Comparison of ENCODE assay signal across 19 cellular contexts in genomic region chr1:223175633-223176032, GRCh38. TPM values are rescaled to one million over a fixed set of nuclear protein-coding genes. Genes with fewer than 3 reads are reported as not detected.
DNase-seq lines count a peak whose midpoint lies in the region; ATAC-seq, FAIRE-seq and TF ChIP-seq lines count a peak whose summit lies in the region.
"Had no signal": no experiment of that assay in that cellular context is flagged by ENCODE, and none has a peak within 500 bp of the region (broad histone marks: within the 10 kb centered on the region; RNA-seq: fewer than 3 reads in every experiment).

No MANE protein-coding gene starts in this region.

- H3K36me3 Mint-ChIP-seq in naive thymus-derived CD4-positive, alpha-beta T cell = no peaks in the 10 kb centered on the region

- peaks cover 12 to 59% (median 14%) of the 10 kb centered on the region in 3 donors for H3K4me1 ChIP-seq in esophagus squamous epithelium
- peaks cover 0 to 6% of the 10 kb centered on the region in 2 donors for H3K4me1 ChIP-seq in naive thymus-derived CD4-positive, alpha-beta T cell (ENCODE audit: control insufficient read depth in 2 of 2, insufficient read depth in 2 of 2, low read length in 2 of 2)
- H3K4me1 ChIP-seq in GM23248 (ENCODE audit: insufficient read depth) = peaks cover 6% of the 10 kb centered on the region

- H3K79me2 ChIP-seq in GM23248 (ENCODE audit: insufficient read depth) = no peaks in the 10 kb centered on the region

- DNase-seq in AML-193 (lab: John Stamatoyannopoulos, UW) (peak; percentile 6 to 12), NOMO-1 (lab: John Stamatoyannopoulos, UW; ENCODE audit: unreplicated experiment in 2 of 2) (peak; percentile 71 to 89), esophagus squamous epithelium (lab: John Stamatoyannopoulos, UW) (no peak), coronary artery (ENCODE audit: low spot score) (no peak), RCC 7860 (ENCODE audit: low spot score) (no peak), G401 (ENCODE audit: low spot score) (no peak), GM23248 (no peak)
- no peak for DNase-seq in naive thymus-derived CD4-positive, alpha-beta T cell
- DNase-seq: activated CD4-positive, alpha-beta T cell treated with anti-CD3 and anti-CD28 coated beads, Interleukin-2, amount 50 U/mL, for 1 hour; activated T-cell treated with anti-CD3 and anti-CD28 coated beads, Interleukin-2, amount 50 U/mL, for 48 hours; cerebellar nuclear complex; COR-L47; NCI-H2107; stimulated activated CD4-positive, alpha-beta T cell treated with anti-CD3 and anti-CD28 coated beads, Interleukin-15, amount 100 ng/mL, for 24 hours; thyroid gland had no signal

- H3K27me3 Mint-ChIP-seq in naive thymus-derived CD4-positive, alpha-beta T cell = peaks cover 0 to 8% (median 0%) of the 10 kb centered on the region in 5 donors

- H3K9me2 ChIP-seq in GM23248 (ENCODE audit: insufficient read depth) = no peaks in the 10 kb centered on the region

- no peak overlapping the region for H3K4me3 ChIP-seq in esophagus squamous epithelium
- H3K4me3 ChIP-seq in naive thymus-derived CD4-positive, alpha-beta T cell (ENCODE audit: low read length) = no peak overlapping the region
- H3K4me3 ChIP-seq in coronary artery = no peak overlapping the region
- H3K4me3 ChIP-seq in GM23248 = no peak overlapping the region
- H3K4me3 ChIP-seq: pancreas, thyroid gland had no signal

- H3K27ac ChIP-seq in esophagus squamous epithelium = peak overlapping the region; percentile 28 to 90 (median 68)
- no peak overlapping the region for H3K27ac ChIP-seq in naive thymus-derived CD4-positive, alpha-beta T cell (ENCODE audit: low read depth, low read length)
- H3K27ac ChIP-seq in coronary artery = peak overlapping the region in 1 of 2 donors; percentile 52
- H3K27ac ChIP-seq in GM23248 = no peak overlapping the region
- H3K27ac ChIP-seq: thyroid gland had no signal

- H3K4me1 Mint-ChIP-seq in naive thymus-derived CD4-positive, alpha-beta T cell = peaks cover 0 to 25% (median 20%) of the 10 kb centered on the region in 7 donors

- peak; percentile 79 for ATAC-seq in naive thymus-derived CD4-positive, alpha-beta T cell

- TF ChIP-seq POLR2A in esophagus squamous epithelium (IDR thresholded peaks at IDR 0.05) = peak in 1 of 4 donors; percentile 24

- no peaks in the 10 kb centered on the region for H3K9me3 ChIP-seq in esophagus squamous epithelium
- no peaks in the 10 kb centered on the region for H3K9me3 ChIP-seq in naive thymus-derived CD4-positive, alpha-beta T cell (ENCODE audit: control insufficient read depth in 2 of 3, low read length in 3 of 3)
- no peaks in the 10 kb centered on the region for H3K9me3 ChIP-seq in GM23248 (ENCODE audit: low read depth)
- H3K9me3 ChIP-seq: pancreas, thyroid gland had no signal

- 62 to 72% methylated on average over 3 of the region's 3 CpGs for WGBS in esophagus squamous epithelium, 2 donors
- 49 to 58% methylated on average over 3 of the region's 3 CpGs for WGBS in GM23248 (ENCODE audit: low coverage in 1 of 2, low lambda C conversion rate in 2 of 2, missing lambda C conversion rate in 2 of 2), 2 experiments

- H3K9ac ChIP-seq in GM23248 = no peak overlapping the region

- H3F3A ChIP-seq in GM23248 (ENCODE audit: insufficient read depth) = peaks cover 7% of the 10 kb centered on the region

- no peaks in the 10 kb centered on the region for H4K20me1 ChIP-seq in GM23248 (ENCODE audit: insufficient read depth)

- FAIRE-seq in RCC 7860 (lab: Jason Lieb, UNC) = no peak
- FAIRE-seq: G401.6, GM18507, GM19239, pancreas had no signal

- intact Hi-C loops in esophagus squamous epithelium (cut with DNase I) = no loop called here
- intact Hi-C loops in naive thymus-derived CD4-positive, alpha-beta T cell (cut with micrococcal nuclease) = no loop called here

- H3K27me3 ChIP-seq in esophagus squamous epithelium = no peaks in the 10 kb centered on the region
- H3K27me3 ChIP-seq in naive thymus-derived CD4-positive, alpha-beta T cell (ENCODE audit: control insufficient read depth in 2 of 2, insufficient read depth in 2 of 2, low read length in 2 of 2) = no peaks in the 10 kb centered on the region
- no peaks in the 10 kb centered on the region for H3K27me3 ChIP-seq in GM23248 (replicated peaks; ENCODE audit: insufficient read depth)
- H3K27me3 ChIP-seq: pancreas, thyroid gland had no signal

- H3K36me3 ChIP-seq in esophagus squamous epithelium (no peaks in the 10 kb centered on the region), GM23248 (ENCODE audit: low read depth) (no peaks in the 10 kb centered on the region)
- H3K36me3 ChIP-seq in naive thymus-derived CD4-positive, alpha-beta T cell (ENCODE audit: control insufficient read depth in 2 of 3, insufficient read depth in 3 of 3, low read length in 3 of 3) = no peaks in the 10 kb centered on the region
- H3K36me3 ChIP-seq: pancreas, thyroid gland had no signal

- H3K9me3 Mint-ChIP-seq in naive thymus-derived CD4-positive, alpha-beta T cell = peaks cover 0 to 4% (median 0%) of the 10 kb centered on the region in 11 donors

- TF ChIP-seq CTCF in esophagus squamous epithelium (IDR thresholded peaks at IDR 0.05) = no peak
- no peak for TF ChIP-seq CTCF in coronary artery (IDR thresholded peaks at IDR 0.05)

- CTCF ChIA-PET in naive thymus-derived CD4-positive, alpha-beta T cell (lab: Charles Lee) = no interaction called here

- in situ Hi-C loops in G401 (cut with HindIII; ENCODE audit: low sequenced_read_pairs) = no loop called here
- in situ Hi-C loops in GM23248 (cut with MboI) = no loop called here

- H2AFZ ChIP-seq in GM23248 = no peak overlapping the region

- peak overlapping the region in 1 of 9 donors; percentile 30 for H3K27ac Mint-ChIP-seq in naive thymus-derived CD4-positive, alpha-beta T cell

- no peak overlapping the region for H3K4me2 ChIP-seq in GM23248 (ENCODE audit: unreplicated experiment)

- no peak overlapping the region for H3K4me3 Mint-ChIP-seq in naive thymus-derived CD4-positive, alpha-beta T cell

- POLR2A ChIA-PET in naive thymus-derived CD4-positive, alpha-beta T cell (lab: Charles Lee) = no interaction called here

RNA-seq across cellular contexts. Expression of gene TLR5, which starts 32.6 kb away (rescaled TPM):
- total RNA-seq in esophagus squamous epithelium = 1 to 10 TPM; 5.1 to 9.3 (median 9.2) TPM
- total RNA-seq in naive thymus-derived CD4-positive, alpha-beta T cell = 1 to 10 TPM in 4 of 5 experiments, not detected in 1; 3.1 to 8.0 (median 6.6) TPM
- 1 to 10 TPM; 3.1 to 3.9 TPM for polyA plus RNA-seq in naive thymus-derived CD4-positive, alpha-beta T cell
- total RNA-seq in G401 (2014; rRNA removed; shearing (Covaris generic)) = 1.2 TPM in 1 of 2 replicates, not detected in the other
- total RNA-seq in GM23248 (2014; rRNA removed; shearing (Covaris generic)) = not detected in 2 replicates
- 0.16 TPM in 1 of 2 replicates, not detected in the other for polyA plus RNA-seq in GM23248 (2016; fragmentation: Nextera tagmentation; extraction: Ambion mirVana)

Comparison
In these comparisons a context has a peak if more than half of its experiments do, and no peak if none do; other contexts are left out.
1. DNase-seq: peak in AML-193 (2 of 2) and NOMO-1 (2 of 2); none in esophagus squamous epithelium (single experiment), naive thymus-derived CD4-positive, alpha-beta T cell (0 of 9), coronary artery (single experiment), RCC 7860 (single experiment), G401 (single experiment) and GM23248 (single experiment).
2. H3K27ac ChIP-seq: peak in esophagus squamous epithelium (4 of 4); none in naive thymus-derived CD4-positive, alpha-beta T cell (single experiment) and GM23248 (single experiment).